Comparison of ENCODE assay signal across 1 cellular context in the genomic region with DNA sequence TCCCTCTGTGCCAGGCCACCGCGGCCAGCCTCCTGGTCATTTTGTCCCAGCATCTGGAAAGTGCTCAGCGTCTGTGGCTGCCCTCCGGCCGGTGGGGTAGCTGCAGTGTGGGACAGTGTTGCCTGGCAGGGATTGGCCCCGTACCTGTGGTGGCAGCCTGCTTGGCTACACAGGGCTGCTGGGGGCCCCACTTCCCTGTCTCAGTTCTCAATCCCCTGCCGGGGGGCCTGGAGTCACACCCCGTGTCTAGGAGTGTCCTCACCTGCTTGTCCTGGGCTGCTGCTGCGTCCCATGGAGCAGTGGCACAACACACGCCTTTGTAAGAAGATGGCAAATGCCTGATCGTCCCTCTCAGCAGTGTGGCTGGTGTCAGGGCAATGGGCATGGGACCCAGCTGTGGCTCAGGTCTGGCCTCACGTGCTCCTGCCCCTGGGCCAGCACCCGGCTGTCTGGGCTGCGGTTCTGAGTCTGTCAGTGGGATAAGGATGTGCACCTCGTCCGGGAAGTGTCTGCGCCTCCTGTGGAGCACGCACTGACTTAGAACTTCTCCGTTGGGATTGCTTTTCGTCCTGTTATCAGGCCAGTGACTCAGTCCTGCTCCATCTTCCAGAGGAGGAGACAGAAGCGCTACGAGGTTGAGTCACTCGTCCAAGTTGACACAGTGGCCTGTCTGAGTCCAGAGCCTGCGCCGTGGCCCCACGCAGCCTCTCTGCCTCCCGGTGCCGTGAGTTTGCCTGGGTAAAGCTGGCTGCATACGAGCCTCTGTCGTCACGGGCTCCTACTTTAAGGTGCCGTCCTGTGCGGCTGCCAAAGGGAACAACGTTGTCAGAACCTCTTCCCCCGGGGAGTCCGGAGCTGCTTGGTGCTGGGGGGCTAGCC.
A peak's percentile ranks its signal among the peaks of the same experiment; 100 is the strongest.
TF ChIP-seq lines count a peak whose summit lies in the region.

No MANE protein-coding gene starts in this region.

TF ChIP-seq in A549, 52 proteins besides CTCF, POLR2A, EP300 and RAD21 (continued from another document):
- TF ChIP-seq, protein P1, sequence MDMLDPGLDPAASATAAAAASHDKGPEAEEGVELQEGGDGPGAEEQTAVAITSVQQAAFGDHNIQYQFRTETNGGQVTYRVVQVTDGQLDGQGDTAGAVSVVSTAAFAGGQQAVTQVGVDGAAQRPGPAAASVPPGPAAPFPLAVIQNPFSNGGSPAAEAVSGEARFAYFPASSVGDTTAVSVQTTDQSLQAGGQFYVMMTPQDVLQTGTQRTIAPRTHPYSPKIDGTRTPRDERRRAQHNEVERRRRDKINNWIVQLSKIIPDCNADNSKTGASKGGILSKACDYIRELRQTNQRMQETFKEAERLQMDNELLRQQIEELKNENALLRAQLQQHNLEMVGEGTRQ (IDR thresholded peaks at IDR 0.05) = peak; percentile 18; the same call in 1 of the 2 replicates
- TF ChIP-seq RNF2 (IDR thresholded peaks at IDR 0.05; ENCODE audit: borderline replicate concordance, low read depth) = no peak
- TF ChIP-seq FOSL2 (IDR thresholded peaks at IDR 0.05) = peak; percentile 38; the same call in 1 of the 2 replicates
- TF ChIP-seq FOSL2 (CRISPR knock-in tag; IDR thresholded peaks at IDR 0.05) = peak; percentile 81
- TF ChIP-seq JUNB (IDR thresholded peaks at IDR 0.05) = peak; percentile 53
- TF ChIP-seq ZC3H11A (IDR thresholded peaks at IDR 0.05) = no peak
TF ChIP-seq in A549: peak in this region for 6.
